ENCODE assay signal across 3 cellular contexts in the genomic region with DNA sequence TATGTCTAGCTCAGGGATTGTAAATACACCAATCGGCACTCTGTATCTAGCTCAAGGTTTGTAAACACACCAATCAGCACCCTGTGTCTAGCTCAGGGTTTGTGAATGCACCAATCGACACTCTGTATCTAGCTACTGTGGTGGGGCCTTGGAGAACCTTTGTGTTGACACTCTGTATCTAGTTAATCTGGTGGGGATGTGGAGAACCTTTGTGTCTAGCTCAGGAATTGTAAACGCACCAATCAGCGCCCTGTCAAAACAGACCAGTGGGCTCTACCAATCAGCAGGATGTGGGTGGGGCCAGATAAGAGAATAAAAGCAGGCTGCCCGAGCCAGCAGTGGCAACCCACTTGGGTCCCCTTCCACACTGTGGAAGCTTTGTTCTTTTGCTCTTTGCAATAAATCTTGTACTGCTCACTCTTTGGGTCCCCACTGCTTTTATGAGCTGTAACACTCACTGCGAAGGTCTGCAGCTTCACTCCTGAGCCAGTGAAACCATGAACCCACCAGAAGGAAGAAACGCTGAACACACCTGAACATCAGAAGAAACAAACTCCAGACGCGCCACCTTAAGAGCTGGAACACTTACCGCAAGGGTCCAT. TPM values are rescaled to one million over a fixed set of nuclear protein-coding genes. Genes with fewer than 3 reads are reported as not detected.
"Had no signal": no experiment of that assay in that cellular context is flagged by ENCODE, and none has a peak within 500 bp of the region (broad histone marks: within the 10 kb centered on the region; RNA-seq: fewer than 3 reads in every experiment).

No MANE protein-coding gene starts in this region.

RNA-seq across cellular contexts. Expression of a gene that starts 12.5 kb away (rescaled TPM):
- total RNA-seq: natural killer cell had no signal
- polyA plus RNA-seq: naive thymus-derived CD4-positive, alpha-beta T cell; neural cell had no signal
